Comparison of ENCODE assay signal across 21 cellular contexts in genomic region chr16:74503412-74503811, GRCh38.
DNase-seq lines count a peak whose midpoint lies in the region; ATAC-seq and TF ChIP-seq lines count a peak whose summit lies in the region.
"Had no signal": no experiment of that assay in that cellular context is flagged by ENCODE, and none has a peak within 500 bp of the region (broad histone marks: within the 10 kb centered on the region; RNA-seq: fewer than 3 reads in every experiment).

No MANE protein-coding gene starts in this region.

- H3K4me2 ChIP-seq in osteoblast (ENCODE audit: insufficient read depth, low read length), result no peak overlapping the region

- H2AFZ ChIP-seq in osteoblast (ENCODE audit: low read length), result no peak overlapping the region

- H3K4me1 Mint-ChIP-seq in natural killer cell, result peaks cover 11 to 12% of the 10 kb centered on the region in 2 donors
- H3K4me1 Mint-ChIP-seq in natural killer cell treated with Interleukin-12 subunit alpha and Interleukin-12 subunit beta and Interleukin-15 and Interleukin-18, amount 100 ng/mL, for 72 hours (ENCODE audit: low read depth in 2 of 2), result peaks cover 2 to 11% of the 10 kb centered on the region in 2 donors
- H3K4me1 Mint-ChIP-seq: CD14-positive monocyte had no signal

- H3K4me3 ChIP-seq in kidney epithelial cell (ENCODE audit: low read depth, low read length) (no peak overlapping the region), osteoblast (ENCODE audit: insufficient read depth, low read length) (no peak overlapping the region)
- H3K4me3 ChIP-seq: HAP-1, MG63 had no signal

- H3K36me3 Mint-ChIP-seq in natural killer cell, result peaks cover 9% of the 10 kb centered on the region
- peaks cover 5% of the 10 kb centered on the region for H3K36me3 Mint-ChIP-seq in natural killer cell treated with Interleukin-12 subunit alpha and Interleukin-12 subunit beta and Interleukin-15 and Interleukin-18, amount 100 ng/mL, for 72 hours

- no peak overlapping the region for H3K27ac ChIP-seq in osteoblast (ENCODE audit: low read depth, low read length)

- peaks cover 5% of the 10 kb centered on the region for H4K20me1 ChIP-seq in osteoblast (ENCODE audit: insufficient read depth, low read length)

- TF ChIP-seq CTCF in natural killer cell (IDR thresholded peaks at IDR 0.05), result no peak
- TF ChIP-seq CTCF in kidney epithelial cell (IDR thresholded peaks at IDR 0.05; ENCODE audit: insufficient read depth, low read length, poor library complexity, severe bottlenecking), result no peak
- TF ChIP-seq CTCF in osteoblast (IDR thresholded peaks at IDR 0.05; ENCODE audit: extremely low read depth, low read depth, low read length), result no peak

- H3K4me1 ChIP-seq in osteoblast (ENCODE audit: insufficient read depth, low read length), result peaks cover 23% of the 10 kb centered on the region

- peaks cover 10% of the 10 kb centered on the region for H3K79me2 ChIP-seq in osteoblast (ENCODE audit: insufficient read depth, low read length)

- H3K27me3 ChIP-seq in kidney epithelial cell (ENCODE audit: control insufficient read depth, insufficient read depth, low read length) (no peaks in the 10 kb centered on the region), osteoblast (ENCODE audit: insufficient read depth, low read length) (no peaks in the 10 kb centered on the region)
- H3K27me3 ChIP-seq: MG63 had no signal

- H3K9me3 ChIP-seq in osteoblast (ENCODE audit: low read depth, low read length), result no peaks in the 10 kb centered on the region
- H3K9me3 ChIP-seq: HAP-1, MG63 had no signal

- intact Hi-C loops in natural killer cell (cut with micrococcal nuclease), result loop anchor here (10.0 kb wide), 1 partner anchor 121 kb away; no protein-coding TSS in a partner anchor

- H3K4me3 Mint-ChIP-seq in natural killer cell, result no peak overlapping the region
- H3K4me3 Mint-ChIP-seq in natural killer cell treated with Interleukin-12 subunit alpha and Interleukin-12 subunit beta and Interleukin-15 and Interleukin-18, amount 100 ng/mL, for 72 hours, result no peak overlapping the region
- H3K4me3 Mint-ChIP-seq: CD14-positive monocyte, IgD-negative memory B cell had no signal

- H3K27ac Mint-ChIP-seq in natural killer cell, result peak overlapping the region; percentile 34 to 46
- H3K27ac Mint-ChIP-seq in natural killer cell treated with Interleukin-12 subunit alpha and Interleukin-12 subunit beta and Interleukin-15 and Interleukin-18, amount 100 ng/mL, for 72 hours, result no peak overlapping the region
- H3K27ac Mint-ChIP-seq: CD14-positive monocyte, IgD-negative memory B cell had no signal

- DNase-seq in natural killer cell (no peak), NAMALWA (ENCODE audit: low spot score) (peak; percentile 74), kidney epithelial cell (ENCODE audit: low read depth) (peak; percentile 16), activated gamma-delta T cell treated with Interleukin-2 at 50 U/mL for 16 hours (no peak), retina (no peak), osteoblast (ENCODE audit: insufficient read length, low spot score, missing footprints) (no peak)
- no peak for DNase-seq in natural killer cell treated with Interleukin-12 subunit alpha and Interleukin-12 subunit beta and Interleukin-15 and Interleukin-18, amount 100 ng/mL, for 72 hours (ENCODE audit: low spot score)
- DNase-seq: AML-193, COR-L47, GDM1, Karpas-422, MG63, NCI-H1092, NCI-H1436 treated with DMSO at 0.1 percent for 48 hours, NCI-H2029, NCI-H2171, NCI-H526 treated with DMSO at 0.1 percent for 48 hours, Right ventricle myocardium superior had no signal

- no peak for ATAC-seq in natural killer cell
- no peak for ATAC-seq in natural killer cell treated with Interleukin-12 subunit alpha and Interleukin-12 subunit beta and Interleukin-15 and Interleukin-18, amount 100 ng/mL, for 72 hours

- no peaks in the 10 kb centered on the region for H3K27me3 Mint-ChIP-seq in natural killer cell (ENCODE audit: low read depth in 2 of 2)
- no peaks in the 10 kb centered on the region for H3K27me3 Mint-ChIP-seq in natural killer cell treated with Interleukin-12 subunit alpha and Interleukin-12 subunit beta and Interleukin-15 and Interleukin-18, amount 100 ng/mL, for 72 hours
- H3K27me3 Mint-ChIP-seq: IgD-negative memory B cell had no signal

- H3K9me3 Mint-ChIP-seq in natural killer cell, result no peaks in the 10 kb centered on the region
- no peaks in the 10 kb centered on the region for H3K9me3 Mint-ChIP-seq in natural killer cell treated with Interleukin-12 subunit alpha and Interleukin-12 subunit beta and Interleukin-15 and Interleukin-18, amount 100 ng/mL, for 72 hours
- H3K9me3 Mint-ChIP-seq: CD14-positive monocyte, IgD-negative memory B cell had no signal

- no peaks in the 10 kb centered on the region for H3K36me3 ChIP-seq in kidney epithelial cell (ENCODE audit: control insufficient read depth, insufficient read depth, low read length)
- peaks cover 7% of the 10 kb centered on the region for H3K36me3 ChIP-seq in osteoblast (ENCODE audit: insufficient read depth, low read length)

Comparison
In these comparisons a context has a peak if more than half of its experiments do, and no peak if none do; other contexts are left out.
1. H3K27ac Mint-ChIP-seq: peak in natural killer cell (2 of 2); none in natural killer cell treated with Interleukin-12 subunit alpha and Interleukin-12 subunit beta and Interleukin-15 and Interleukin-18, amount 100 ng/mL, for 72 hours (0 of 2).
2. DNase-seq: peak in NAMALWA (single experiment) and kidney epithelial cell (single experiment); none in natural killer cell (single experiment), natural killer cell treated with Interleukin-12 subunit alpha and Interleukin-12 subunit beta and Interleukin-15 and Interleukin-18, amount 100 ng/mL, for 72 hours (single experiment), activated gamma-delta T cell treated with Interleukin-2 at 50 U/mL for 16 hours (single experiment), retina (single experiment) and osteoblast (single experiment).